In genomic region chr20:36611625-36612024, GRCh38 we compare ENCODE assay signal across 21 cellular contexts. TPM values are rescaled to one million over a fixed set of nuclear protein-coding genes. Genes with fewer than 3 reads are reported as not detected.
"Had no signal": no experiment of that assay in that cellular context is flagged by ENCODE, and none has a peak within 500 bp of the region (broad histone marks: within the 10 kb centered on the region; RNA-seq: fewer than 3 reads in every experiment).

No MANE protein-coding gene starts in this region.

- H3K4me3 Mint-ChIP-seq: endodermal cell, type B pancreatic cell had no signal

- H3K27ac Mint-ChIP-seq: endodermal cell, type B pancreatic cell had no signal

- H3K9me3 Mint-ChIP-seq: endodermal cell, type B pancreatic cell had no signal

- ATAC-seq: foreskin keratinocyte, left colon, left ventricle myocardium superior had no signal

- DNase-seq: colonic mucosa; dermis blood vessel endothelial cell; erythroblast; foreskin keratinocyte; head of caudate nucleus; left colon; left ventricle myocardium superior; mesenchymal stem cell; midbrain; posterior cingulate gyrus; sigmoid colon; stimulated activated CD4-positive, alpha-beta T cell treated with anti-CD3 and anti-CD28 coated beads, Interleukin-2, amount 100 ng/mL, for 24 hours; stimulated activated CD4-positive, alpha-beta T cell treated with anti-CD3 and anti-CD28 coated beads, Interleukin-4, amount 100 ng/mL, for 4 hours; stimulated activated naive CD4-positive, alpha-beta T cell; thyroid gland had no signal

- H3K27me3 Mint-ChIP-seq: type B pancreatic cell had no signal

RNA-seq across cellular contexts. Expression of gene SLA2, which starts 34.4 kb away (rescaled TPM):
- total RNA-seq: dermis blood vessel endothelial cell, endothelial cell of umbilical vein, foreskin keratinocyte, hepatocyte, osteocyte, pulmonary artery endothelial cell had no signal
- polyA plus RNA-seq: endothelial cell of umbilical vein, hepatocyte had no signal
